35 cellular contexts compared by ENCODE assay signal in the genomic region with DNA sequence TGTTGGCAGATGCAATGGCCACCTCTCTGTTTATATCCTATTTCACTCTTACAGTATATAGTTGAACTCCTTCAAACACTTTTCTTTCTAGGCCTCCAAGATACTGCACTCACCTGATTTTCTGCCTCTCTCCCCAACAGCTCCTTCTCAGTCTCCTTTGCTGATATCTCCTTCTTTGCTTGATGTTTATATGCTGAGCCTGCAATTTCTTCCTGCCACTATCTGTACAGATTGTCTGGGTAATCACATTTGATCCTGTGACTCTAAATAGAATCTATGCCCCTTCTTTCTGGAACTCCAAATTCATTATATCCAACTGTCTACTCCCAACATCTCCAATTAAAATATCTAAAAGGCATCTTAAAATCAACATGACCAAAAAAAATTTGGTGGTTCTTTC.
"Had no signal": no experiment of that assay in that cellular context is flagged by ENCODE, and none has a peak within 500 bp of the region (broad histone marks: within the 10 kb centered on the region; RNA-seq: fewer than 3 reads in every experiment).

No MANE protein-coding gene starts in this region.

- H3K36me3 ChIP-seq: MG63 had no signal

- H3K9me3 ChIP-seq: MG63 had no signal

- H3K4me3 ChIP-seq: MG63 had no signal

- H3K27me3 ChIP-seq: MG63 had no signal

- DNase-seq: Kasumi-1, MG63, MM.1S, MV-4-11, NCI-H1048, NCI-H1092, NCI-H1092 treated with DMSO at 0.1 percent for 48 hours, NCI-H1105, NCI-H1105 treated with DMSO at 0.1 percent for 48 hours, NCI-H1417, NCI-H1417 treated with DMSO at 0.1 percent for 48 hours, NCI-H1436, NCI-H1436 treated with DMSO at 0.1 percent for 48 hours, NCI-H146, NCI-H1694, NCI-H1694 treated with DMSO at 0.1 percent for 48 hours, NCI-H187, NCI-H187 treated with DMSO at 0.1 percent for 48 hours, NCI-H1930, NCI-H2029, NCI-H2029 treated with DMSO at 0.1 percent for 48 hours, NCI-H2081, NCI-H2081 treated with DMSO at 0.1 percent for 48 hours, NCI-H2107, NCI-H2171, NCI-H2171 treated with DMSO at 0.1 percent for 48 hours, NCI-H2227 treated with DMSO at 0.1 percent for 48 hours, NCI-H226, NCI-H345, NCI-H446, NCI-H446 treated with DMSO at 0.1 percent for 48 hours, NCI-H510A, NCI-H510A treated with DMSO at 0.1 percent for 48 hours, NCI-H524, NCI-H524 treated with DMSO at 0.1 percent for 48 hours had no signal
